ENCODE assay signal across 11 cellular contexts in genomic region chr13:99314640-99315176, GRCh38. TPM values are rescaled to one million over a fixed set of nuclear protein-coding genes. Genes with fewer than 3 reads are reported as not detected.
A peak's percentile ranks its signal among the peaks of the same experiment; 100 is the strongest.
DNase-seq lines count a peak whose midpoint lies in the region; ATAC-seq and TF ChIP-seq lines count a peak whose summit lies in the region.
"Had no signal": no experiment of that assay in that cellular context is flagged by ENCODE, and none has a peak within 500 bp of the region (broad histone marks: within the 10 kb centered on the region; RNA-seq: fewer than 3 reads in every experiment).

No MANE protein-coding gene starts in this region.

- H3K36me3 ChIP-seq in esophagus squamous epithelium = peaks cover 0 to 51% (median 0%) of the 10 kb centered on the region in 3 donors

- peak overlapping the region in 1 of 4 donors; percentile 0 for H3K4me3 ChIP-seq in esophagus squamous epithelium
- H3K4me3 ChIP-seq: lung had no signal

- no peak for TF ChIP-seq CTCF in esophagus squamous epithelium (IDR thresholded peaks at IDR 0.05)

- DNase-seq in HT1080 (ENCODE audit: low read depth) (peak; percentile 42), esophagus squamous epithelium (lab: John Stamatoyannopoulos, UW) (no peak), pons (ENCODE audit: low spot score) (no peak), DMS79 (lab: John Stamatoyannopoulos, UW) (no peak)
- peak; percentile 65 to 76 for DNase-seq in activated CD4-positive, alpha-beta T cell treated with anti-CD3 and anti-CD28 coated beads, Interleukin-2, amount 50 U/mL, for 48 hours
- DNase-seq in stimulated activated CD4-positive, alpha-beta T cell treated with anti-CD3 and anti-CD28 coated beads, Interleukin-4, amount 100 ng/mL, for 48 hours (ENCODE audit: low read depth in 2 of 2) = peak; percentile 53 to 66
- DNase-seq: dorsolateral prefrontal cortex had no signal

- H3K27ac ChIP-seq in esophagus squamous epithelium = peak overlapping the region; percentile 39 to 64 (median 50)

- TF ChIP-seq POLR2A in esophagus squamous epithelium (IDR thresholded peaks at IDR 0.05) (no peak), GM18505 (IDR thresholded peaks at IDR 0.05; ENCODE audit: borderline replicate concordance, extremely low read depth, insufficient read depth, insufficient read length) (no peak)

- H3K4me1 ChIP-seq in esophagus squamous epithelium = peaks cover 7 to 30% (median 10%) of the 10 kb centered on the region in 3 donors

- no peaks in the 10 kb centered on the region for H3K27me3 ChIP-seq in esophagus squamous epithelium
- H3K27me3 ChIP-seq: dorsolateral prefrontal cortex had no signal

- ATAC-seq in HG03460 (IDR thresholded peaks at IDR 0.05; ENCODE audit: unreplicated experiment) (no peak), GM18505 (IDR thresholded peaks at IDR 0.05; ENCODE audit: unreplicated experiment) (no peak)

- WGBS in esophagus squamous epithelium, 2 donors = 58 to 68% methylated on average over 10 of the region's 10 CpGs

- H3K9me3 ChIP-seq in esophagus squamous epithelium = no peaks in the 10 kb centered on the region

- intact Hi-C loops in esophagus squamous epithelium (cut with DNase I) = no loop called here

RNA-seq across cellular contexts. Expression of gene GPR183, which starts 7.5 kb away (rescaled TPM):
- not detected in 2 replicates for total RNA-seq in HT1080 (2014; rRNA removed; shearing (Covaris generic))
- not detected in 2 replicates for polyA plus RNA-seq in HT1080 (2015; cell fraction: cytosol; rRNA removed)
- polyA plus RNA-seq in HT1080 (2015; cell fraction: nucleus; rRNA removed) = 0.29 and 0.66 TPM in 2 replicates
- 1 to 10 TPM in 3 of 4 donors, under 1 TPM in 1; 0.53 to 9.5 (median 3.2) TPM for total RNA-seq in esophagus squamous epithelium
- total RNA-seq: SK-MEL-5 had no signal

RNA-seq across cellular contexts. Expression of gene GPR18, which starts 56.5 kb away (rescaled TPM):
- not detected in 2 replicates for total RNA-seq in HT1080 (2014; rRNA removed; shearing (Covaris generic))
- not detected in 2 replicates for polyA plus RNA-seq in HT1080 (2015; cell fraction: cytosol; rRNA removed)
- not detected in 2 replicates for polyA plus RNA-seq in HT1080 (2015; cell fraction: nucleus; rRNA removed)
- total RNA-seq in esophagus squamous epithelium = under 1 TPM in 1 of 4 donors, not detected in 3; 0.19 TPM
- total RNA-seq: dorsolateral prefrontal cortex had no signal

Comparison
In these comparisons a context has a peak if more than half of its experiments do, and no peak if none do; other contexts are left out.
1. DNase-seq: peak in HT1080 (single experiment), activated CD4-positive, alpha-beta T cell treated with anti-CD3 and anti-CD28 coated beads, Interleukin-2, amount 50 U/mL, for 48 hours (2 of 2) and stimulated activated CD4-positive, alpha-beta T cell treated with anti-CD3 and anti-CD28 coated beads, Interleukin-4, amount 100 ng/mL, for 48 hours (2 of 2); none in esophagus squamous epithelium (single experiment), pons (single experiment) and DMS79 (single experiment).